Comparison of ENCODE assay signal across 8 cellular contexts in the genomic region with DNA sequence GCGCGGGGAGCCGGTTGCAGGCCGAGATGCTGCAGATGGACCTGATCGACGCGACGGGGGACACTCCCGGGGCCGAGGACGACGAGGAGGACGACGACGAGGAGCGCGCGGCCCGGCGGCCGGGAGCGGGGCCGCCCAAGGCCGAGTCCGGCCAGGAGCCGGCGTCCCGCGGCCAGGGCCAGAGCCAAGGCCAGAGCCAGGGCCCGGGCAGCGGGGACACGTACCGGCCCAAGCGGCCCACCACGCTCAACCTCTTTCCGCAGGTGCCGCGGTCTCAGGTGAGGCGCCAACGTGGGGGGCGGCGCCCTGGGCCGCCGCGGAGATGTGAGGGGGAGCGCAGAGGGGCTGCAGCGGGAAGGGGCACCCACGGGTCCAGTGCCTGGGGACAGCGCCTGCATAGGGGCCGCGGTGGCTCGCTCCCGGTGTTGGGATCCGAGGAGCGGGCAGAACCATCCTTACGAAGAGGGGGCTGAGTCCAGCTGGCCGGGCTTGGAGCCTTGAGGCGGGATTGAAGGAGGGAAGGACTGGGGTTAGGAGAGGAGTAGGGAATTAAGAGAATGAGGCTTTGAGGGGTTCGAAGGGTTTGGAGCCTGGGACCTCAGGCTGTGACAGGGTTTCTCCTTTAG. TPM values are rescaled to one million over a fixed set of nuclear protein-coding genes. Genes with fewer than 3 reads are reported as not detected.
DNase-seq lines count a peak whose midpoint lies in the region; ATAC-seq and TF ChIP-seq lines count a peak whose summit lies in the region.
"Not testable (repeated sequence)": the region's sequence is repeated elsewhere in the genome, so short reads cannot be mapped to it uniquely, and the experiment has no call there.

No MANE protein-coding gene starts in this region.

- peaks cover 48% of the 10 kb centered on the region for H3K27me3 ChIP-seq in CD4-positive, alpha-beta T cell (ENCODE audit: control insufficient read depth, insufficient read depth, low read length)
- H3K27me3 ChIP-seq in Peyer's patch; neuron (ENCODE audit: insufficient read depth, low read length); testis: not testable (repeated sequence)
- peaks cover 31% of the 10 kb centered on the region for H3K27me3 ChIP-seq in endodermal cell (ENCODE audit: control insufficient read depth, insufficient read depth, low read length, poor library complexity, severe bottlenecking)

- 4 to 15% methylated on average over 4 to 29 of the region's 59 CpGs for WGBS in endodermal cell (ENCODE audit: insufficient coverage in 1 of 2, insufficient read length in 1 of 2), 2 experiments
- WGBS in testis, 2 donors = 3 to 10% methylated on average over 13 to 14 of the region's 59 CpGs

- not testable (repeated sequence) for H3K9me3 ChIP-seq in CD4-positive, alpha-beta T cell (ENCODE audit: control insufficient read depth, low read length); Peyer's patch; endodermal cell (ENCODE audit: control insufficient read depth, low read length); neuron (ENCODE audit: low read length); testis

- intact Hi-C loops in CD4-positive, alpha-beta T cell (cut with DNase I, micrococcal nuclease) = loop anchor here in 1 of 2 experiments (2.0 kb wide), 1 partner anchor 17 kb away; a partner anchor contains a TSS
- intact Hi-C loops in testis (cut with DNase I; ENCODE audit: low total_unique reads) = not testable (repeated sequence)

- DNase-seq in CD4-positive, alpha-beta T cell; HFF-Myc (ENCODE audit: extremely low read depth, low read depth); Peyer's patch; endodermal cell; immature natural killer cell; testis: not testable (repeated sequence)

- ATAC-seq in CD4-positive, alpha-beta T cell (ENCODE audit: poor library complexity) = peak; percentile 8

- POLR2A ChIA-PET in CD4-positive, alpha-beta T cell (lab: Charles Lee) = not testable (repeated sequence)

- peaks cover 0 to 23% (median 10%) of the 10 kb centered on the region in 4 donors for H3K4me1 ChIP-seq in Peyer's patch
- not testable (repeated sequence) for H3K4me1 ChIP-seq in endodermal cell (ENCODE audit: control insufficient read depth, insufficient read depth, low read length)
- peaks cover 42% of the 10 kb centered on the region for H3K4me1 ChIP-seq in neuron (ENCODE audit: insufficient read depth, low read length)
- peaks cover 25% of the 10 kb centered on the region for H3K4me1 ChIP-seq in testis

- not testable (repeated sequence) for H3K36me3 Mint-ChIP-seq in CD4-positive, alpha-beta T cell (ENCODE audit: low read depth); activated naive CD8-positive, alpha-beta T cell; immature natural killer cell
- H3K36me3 Mint-ChIP-seq in endodermal cell (ENCODE audit: low read depth) = peaks cover 14% of the 10 kb centered on the region

- H3K9me3 Mint-ChIP-seq in CD4-positive, alpha-beta T cell; activated naive CD8-positive, alpha-beta T cell (ENCODE audit: low read depth); endodermal cell; immature natural killer cell: not testable (repeated sequence)

- not testable (repeated sequence) for H2AFZ ChIP-seq in neuron (ENCODE audit: low read depth, low read length)

- not testable (repeated sequence) for H3K27ac Mint-ChIP-seq in CD4-positive, alpha-beta T cell; activated naive CD8-positive, alpha-beta T cell; endodermal cell
- H3K27ac Mint-ChIP-seq in immature natural killer cell = peak overlapping the region in 3 of 6 donors; percentile 32 to 61 (median 35)

- TF ChIP-seq POLR2A in Peyer's patch (IDR thresholded peaks at IDR 0.05); testis (IDR thresholded peaks at IDR 0.05): not testable (repeated sequence)

- CTCF ChIA-PET in CD4-positive, alpha-beta T cell (lab: Charles Lee) = not testable (repeated sequence)

- H3K4me3 ChIP-seq in HFF-Myc (replicated peaks; ENCODE audit: low read depth, low read length) = peak overlapping the region; percentile 59
- peak overlapping the region; percentile 38 to 64 (median 58) for H3K4me3 ChIP-seq in Peyer's patch
- peak overlapping the region; percentile 72 for H3K4me3 ChIP-seq in endodermal cell (ENCODE audit: low read length)
- peak overlapping the region; percentile 83 for H3K4me3 ChIP-seq in neuron (ENCODE audit: low read length)
- H3K4me3 ChIP-seq in testis = peak overlapping the region; percentile 54 to 67

- peak overlapping the region; percentile 47 for H3K9ac ChIP-seq in endodermal cell (ENCODE audit: extremely low read depth, low read length, poor library complexity, severe bottlenecking)

- H3K36me3 ChIP-seq in Peyer's patch; endodermal cell (ENCODE audit: control insufficient read depth, insufficient read depth, low read length); testis (ENCODE audit: low read depth, missing control alignments): not testable (repeated sequence)
- peaks cover 23% of the 10 kb centered on the region for H3K36me3 ChIP-seq in neuron (ENCODE audit: insufficient read depth, low read length)

- not testable (repeated sequence) for H3K27ac ChIP-seq in CD4-positive, alpha-beta T cell (ENCODE audit: low read depth, low read length); endodermal cell (ENCODE audit: low read depth, low read length); testis
- peak overlapping the region in 1 of 4 donors; percentile 31 for H3K27ac ChIP-seq in Peyer's patch

- H3K27me3 Mint-ChIP-seq in CD4-positive, alpha-beta T cell = peaks cover 47% of the 10 kb centered on the region
- not testable (repeated sequence) for H3K27me3 Mint-ChIP-seq in activated naive CD8-positive, alpha-beta T cell
- peaks cover 21% of the 10 kb centered on the region for H3K27me3 Mint-ChIP-seq in endodermal cell (ENCODE audit: insufficient read depth)
- H3K27me3 Mint-ChIP-seq in immature natural killer cell (ENCODE audit: low read depth in 3 of 3) = peaks cover 6 to 13% (median 12%) of the 10 kb centered on the region in 3 donors

- TF ChIP-seq CTCF in CD4-positive, alpha-beta T cell (IDR thresholded peaks at IDR 0.05); HFF-Myc (IDR thresholded peaks at IDR 0.05; ENCODE audit: low read depth, low read length, missing control alignments); Peyer's patch (IDR thresholded peaks at IDR 0.05); endodermal cell (conservative IDR thresholded peaks at IDR 0.05); testis (IDR thresholded peaks at IDR 0.05): not testable (repeated sequence)

- H3K4me3 Mint-ChIP-seq in CD4-positive, alpha-beta T cell = peak overlapping the region; percentile 68
- H3K4me3 Mint-ChIP-seq in activated naive CD8-positive, alpha-beta T cell = peak overlapping the region; percentile 73
- H3K4me3 Mint-ChIP-seq in endodermal cell = peak overlapping the region; percentile 60
- peak overlapping the region; percentile 48 to 75 (median 72) for H3K4me3 Mint-ChIP-seq in immature natural killer cell

- peaks cover 13% of the 10 kb centered on the region for H3K4me1 Mint-ChIP-seq in CD4-positive, alpha-beta T cell (ENCODE audit: low read depth)
- H3K4me1 Mint-ChIP-seq in activated naive CD8-positive, alpha-beta T cell (ENCODE audit: low read depth); immature natural killer cell: not testable (repeated sequence)
- H3K4me1 Mint-ChIP-seq in endodermal cell = peaks cover 13% of the 10 kb centered on the region

RNA-seq across cellular contexts. Expression of a gene that starts 6.8 kb away (rescaled TPM):
- total RNA-seq in CD4-positive, alpha-beta T cell = 1 to 10 TPM; 5.7 to 6.0 TPM
- 1 to 10 TPM in 1 of 4 donors, not detected in 3; 4.9 TPM for total RNA-seq in Peyer's patch
- total RNA-seq in endodermal cell = 1 to 10 TPM; 1.1 to 1.5 TPM
- 1.2 TPM for polyA plus RNA-seq in endodermal cell (2013, experiment 1 of 2)
- polyA plus RNA-seq in endodermal cell (2013, experiment 2 of 2) = not detected
- not detected for polyA plus RNA-seq in immature natural killer cell
- total RNA-seq in testis = 10 to 100 TPM; 19.2 to 22.7 TPM
- polyA plus RNA-seq in testis (ENCODE audit: insufficient read depth, low read depth, low replicate concordance) = 59.2 TPM

RNA-seq across cellular contexts. Expression of a gene that starts 14.8 kb away (rescaled TPM):
- total RNA-seq in CD4-positive, alpha-beta T cell = 1 to 10 TPM; 2.3 to 2.4 TPM
- total RNA-seq in Peyer's patch (10 to 100 TPM in 1 of 4 donors, 1 to 10 TPM in 3; 1.1 to 17.3 (median 3.3) TPM), endodermal cell (10 to 100 TPM; 11.2 to 12.8 TPM), testis (10 to 100 TPM; 54.5 to 57.5 TPM)
- 23.9 TPM for polyA plus RNA-seq in endodermal cell (2013, experiment 1 of 2)
- 18.4 TPM for polyA plus RNA-seq in endodermal cell (2013, experiment 2 of 2)
- polyA plus RNA-seq in immature natural killer cell (under 1 TPM in 2 of 3 donors, not detected in 1; 0.08 to 0.09 TPM), testis (ENCODE audit: insufficient read depth, low read depth, low replicate concordance) (62.9 TPM)

RNA-seq across cellular contexts. Expression of a gene that starts 17.4 kb away (rescaled TPM):
- total RNA-seq in CD4-positive, alpha-beta T cell = 10 to 100 TPM; 56.3 to 62.0 TPM
- total RNA-seq in Peyer's patch = 10 to 100 TPM; 46.2 to 66.8 (median 63.0) TPM
- total RNA-seq in endodermal cell = 10 to 100 TPM; 32.2 to 37.8 TPM
- polyA plus RNA-seq in endodermal cell (2013, experiment 1 of 2) = 22.9 TPM
- 18.8 TPM for polyA plus RNA-seq in endodermal cell (2013, experiment 2 of 2)
- polyA plus RNA-seq in immature natural killer cell = 10 to 100 TPM; 51.0 to 69.9 (median 51.2) TPM
- 10 to 100 TPM; 40.2 to 42.0 TPM for total RNA-seq in testis
- 41.4 TPM for polyA plus RNA-seq in testis (ENCODE audit: insufficient read depth, low read depth, low replicate concordance)

RNA-seq across cellular contexts. Expression of a gene that starts 22.2 kb away (rescaled TPM):
- total RNA-seq in CD4-positive, alpha-beta T cell = 1 to 10 TPM; 2.7 to 3.5 TPM
- 1 to 10 TPM in 2 of 4 donors, under 1 TPM in 1, not detected in 1; 0.83 to 1.6 (median 1.2) TPM for total RNA-seq in Peyer's patch
- total RNA-seq in endodermal cell = 10 to 100 TPM; 28.5 to 35.2 TPM
- 15.0 TPM for polyA plus RNA-seq in endodermal cell (2013, experiment 1 of 2)
- polyA plus RNA-seq in endodermal cell (2013, experiment 2 of 2) = 6.5 TPM
- under 1 TPM in 1 of 3 donors, not detected in 2; 0.96 TPM for polyA plus RNA-seq in immature natural killer cell
- 1 to 10 TPM; 2.1 to 3.4 TPM for total RNA-seq in testis
- 4.7 TPM for polyA plus RNA-seq in testis (ENCODE audit: insufficient read depth, low read depth, low replicate concordance)

RNA-seq across cellular contexts. Expression of a gene that starts 53.0 kb away (rescaled TPM):
- 100 to 1,000 TPM; 248 TPM for total RNA-seq in CD4-positive, alpha-beta T cell
- 10 to 100 TPM; 37.7 to 67.6 (median 66.0) TPM for total RNA-seq in Peyer's patch
- total RNA-seq in endodermal cell = 10 to 100 TPM; 19.8 to 20.1 TPM
- polyA plus RNA-seq in endodermal cell (2013, experiment 1 of 2) = 14.0 TPM
- polyA plus RNA-seq in endodermal cell (2013, experiment 2 of 2) = 10.8 TPM
- polyA plus RNA-seq in immature natural killer cell = 10 to 100 TPM; 16.5 to 32.7 (median 20.8) TPM
- total RNA-seq in testis = 100 to 1,000 TPM; 109 to 124 TPM
- 80.0 TPM for polyA plus RNA-seq in testis (ENCODE audit: insufficient read depth, low read depth, low replicate concordance)
